1 cellular context compared by ENCODE assay signal in the genomic region with DNA sequence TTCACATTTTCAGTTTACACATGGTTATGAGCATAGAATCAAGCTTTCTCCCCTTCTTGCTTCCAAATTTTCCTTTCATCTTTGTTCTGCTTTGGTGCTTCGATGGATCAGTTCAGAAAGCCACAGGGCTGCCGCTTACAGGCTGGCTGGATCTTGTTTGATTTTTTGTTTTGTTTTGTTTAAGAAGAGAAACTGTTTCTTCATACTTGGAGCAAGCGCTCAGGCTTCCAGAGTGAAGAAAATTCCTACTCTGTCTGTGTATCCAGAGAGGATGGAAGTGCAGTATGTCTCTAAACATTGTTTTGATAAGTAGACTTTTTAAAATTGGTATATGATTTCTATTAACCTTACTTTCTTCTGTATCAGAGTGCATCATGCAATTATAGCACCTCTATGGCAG.
TF ChIP-seq lines count a peak whose summit lies in the region.

No MANE protein-coding gene starts in this region.

TF ChIP-seq in IMR-90, 13 proteins besides CTCF, POLR2A, EP300 and RAD21 (continued from another document):
- TF ChIP-seq, protein P1, sequence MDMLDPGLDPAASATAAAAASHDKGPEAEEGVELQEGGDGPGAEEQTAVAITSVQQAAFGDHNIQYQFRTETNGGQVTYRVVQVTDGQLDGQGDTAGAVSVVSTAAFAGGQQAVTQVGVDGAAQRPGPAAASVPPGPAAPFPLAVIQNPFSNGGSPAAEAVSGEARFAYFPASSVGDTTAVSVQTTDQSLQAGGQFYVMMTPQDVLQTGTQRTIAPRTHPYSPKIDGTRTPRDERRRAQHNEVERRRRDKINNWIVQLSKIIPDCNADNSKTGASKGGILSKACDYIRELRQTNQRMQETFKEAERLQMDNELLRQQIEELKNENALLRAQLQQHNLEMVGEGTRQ (IDR thresholded peaks at IDR 0.05; ENCODE audit: low read depth, low read length) = no peak
- TF ChIP-seq FOS (IDR thresholded peaks at IDR 0.05; ENCODE audit: low read depth, low read length) (no peak), SMC3 (IDR thresholded peaks at IDR 0.05; ENCODE audit: low read depth, low read length) (no peak), MXI1 (IDR thresholded peaks at IDR 0.05; ENCODE audit: borderline replicate concordance, low read depth, low read length) (no peak), CEBPB (IDR thresholded peaks at IDR 0.05; ENCODE audit: low read depth, low read length) (no peak), RFX5 (IDR thresholded peaks at IDR 0.05; ENCODE audit: low read depth, low read length) (no peak), MAZ (IDR thresholded peaks at IDR 0.05; ENCODE audit: borderline replicate concordance, low read depth, low read length) (no peak), RCOR1 (IDR thresholded peaks at IDR 0.05; ENCODE audit: insufficient replicate concordance, low read length) (no peak), BHLHE40 (IDR thresholded peaks at IDR 0.05; ENCODE audit: low read depth, low read length) (no peak), NFE2L2 (IDR thresholded peaks at IDR 0.05; ENCODE audit: low read depth, low read length) (no peak)
- TF ChIP-seq, protein P2, sequence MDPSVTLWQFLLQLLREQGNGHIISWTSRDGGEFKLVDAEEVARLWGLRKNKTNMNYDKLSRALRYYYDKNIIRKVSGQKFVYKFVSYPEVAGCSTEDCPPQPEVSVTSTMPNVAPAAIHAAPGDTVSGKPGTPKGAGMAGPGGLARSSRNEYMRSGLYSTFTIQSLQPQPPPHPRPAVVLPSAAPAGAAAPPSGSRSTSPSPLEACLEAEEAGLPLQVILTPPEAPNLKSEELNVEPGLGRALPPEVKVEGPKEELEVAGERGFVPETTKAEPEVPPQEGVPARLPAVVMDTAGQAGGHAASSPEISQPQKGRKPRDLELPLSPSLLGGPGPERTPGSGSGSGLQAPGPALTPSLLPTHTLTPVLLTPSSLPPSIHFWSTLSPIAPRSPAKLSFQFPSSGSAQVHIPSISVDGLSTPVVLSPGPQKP (IDR thresholded peaks at IDR 0.05; ENCODE audit: borderline replicate concordance, low read depth, low read length) = no peak
